ENCODE assay signal across 9 cellular contexts in genomic region chr7:23712368-23713284, GRCh38. TPM values are rescaled to one million over a fixed set of nuclear protein-coding genes. Genes with fewer than 3 reads are reported as not detected.
DNase-seq lines count a peak whose midpoint lies in the region; ATAC-seq and TF ChIP-seq lines count a peak whose summit lies in the region.
"Had no signal": no experiment of that assay in that cellular context is flagged by ENCODE, and none has a peak within 500 bp of the region (broad histone marks: within the 10 kb centered on the region; RNA-seq: fewer than 3 reads in every experiment).

No MANE protein-coding gene starts in this region.

- POLR2A ChIA-PET in PC-9 (lab: Charles Lee; ENCODE audit: unreplicated experiment) = interaction anchor here (0.6 kb wide), 4 partner anchors 181 to 1758 kb away, joined by 3 to 7 read pairs (median 4); no protein-coding TSS in a partner anchor

- H3K79me2 ChIP-seq in PC-9 (ENCODE audit: low read depth) = no peaks in the 10 kb centered on the region

- H3K9me3 ChIP-seq in PC-9 (ENCODE audit: insufficient read depth, low read depth) = no peaks in the 10 kb centered on the region; the same call in 1 of the 2 replicates

- intact Hi-C loops in PC-9 (cut with micrococcal nuclease; ENCODE audit: unreplicated experiment) (loop anchor here (1.0 to 10.0 kb wide), 10 partner anchors 21 to 1386 kb away; partner anchors contain the start of gene IGF2BP3), posterior vena cava (cut with DNase I) (loop anchor here in 1 of 2 donors (5.0 kb wide), 1 partner anchor 140 kb away; no protein-coding TSS in a partner anchor)

- no peak overlapping the region for H3K27ac ChIP-seq in PC-9

- H3K27ac Mint-ChIP-seq in nephron progenitor cell = no peak overlapping the region
- H3K27ac Mint-ChIP-seq: natural killer cell treated with Interleukin-12 subunit alpha and Interleukin-12 subunit beta and Interleukin-15 and Interleukin-18, amount 100 ng/mL, for 72 hours had no signal

- no peak overlapping the region for H2AFZ ChIP-seq in PC-9

- DNase-seq in DMS114 treated with DMSO at 0.1 percent for 48 hours (lab: John Stamatoyannopoulos, UW; ENCODE audit: unreplicated experiment) = peak; percentile 63
- DNase-seq in PC-9 = peak in 1 of 2 experiments; percentile 71
- peak; percentile 69 for DNase-seq in epithelial cell of esophagus (ENCODE audit: low read depth)
- DNase-seq in nephron progenitor cell = no peak
- no peak for DNase-seq in posterior vena cava (ENCODE audit: low spot score)

- peak; percentile 91 for TF ChIP-seq RAD21 in Ishikawa (IDR thresholded peaks at IDR 0.05; ENCODE audit: low read depth)

- TF ChIP-seq EP300 in Ishikawa (IDR thresholded peaks at IDR 0.05; ENCODE audit: borderline replicate concordance) = no peak

- BruUV-seq in PC-9 (replicated peaks; lab: Mats Ljungman, UMichigan) = no TSS peak

- no peak overlapping the region for H3K4me3 Mint-ChIP-seq in nephron progenitor cell
- H3K4me3 Mint-ChIP-seq: natural killer cell treated with Interleukin-12 subunit alpha and Interleukin-12 subunit beta and Interleukin-15 and Interleukin-18, amount 100 ng/mL, for 72 hours had no signal

- H4K20me1 ChIP-seq in PC-9 (ENCODE audit: insufficient read depth) = no peaks in the 10 kb centered on the region

- ATAC-seq in HG02973 (IDR thresholded peaks at IDR 0.05; ENCODE audit: unreplicated experiment) (no peak), HG03378 (IDR thresholded peaks at IDR 0.05; ENCODE audit: unreplicated experiment) (no peak)

- CTCF ChIA-PET in PC-9 (lab: Charles Lee) = interaction anchor here (0.5 to 1.3 kb wide), 11 partner anchors 15 to 1386 kb away, joined by 3 to 21 read pairs (median 3); no protein-coding TSS in a partner anchor

- H3K36me3 ChIP-seq in PC-9 (ENCODE audit: low read depth) = no peaks in the 10 kb centered on the region

- no peaks in the 10 kb centered on the region for H3K27me3 Mint-ChIP-seq in nephron progenitor cell (ENCODE audit: low read depth, poor library complexity)
- H3K27me3 Mint-ChIP-seq: natural killer cell treated with Interleukin-12 subunit alpha and Interleukin-12 subunit beta and Interleukin-15 and Interleukin-18, amount 100 ng/mL, for 72 hours had no signal

- no peaks in the 10 kb centered on the region for H3K36me3 Mint-ChIP-seq in nephron progenitor cell (ENCODE audit: low read depth)
- H3K36me3 Mint-ChIP-seq: natural killer cell treated with Interleukin-12 subunit alpha and Interleukin-12 subunit beta and Interleukin-15 and Interleukin-18, amount 100 ng/mL, for 72 hours had no signal

- H3K4me3 ChIP-seq in PC-9 = no peak overlapping the region
- no peak overlapping the region for H3K4me3 ChIP-seq in epithelial cell of esophagus (ENCODE audit: low read length)

- H3K9me2 ChIP-seq in PC-9 (ENCODE audit: insufficient read depth) = no peaks in the 10 kb centered on the region

- H3K4me1 ChIP-seq in PC-9 (replicated peaks; ENCODE audit: insufficient read depth) = peaks cover 22% of the 10 kb centered on the region

- H3K9me3 Mint-ChIP-seq in nephron progenitor cell = peaks cover 11% of the 10 kb centered on the region
- H3K9me3 Mint-ChIP-seq: natural killer cell treated with Interleukin-12 subunit alpha and Interleukin-12 subunit beta and Interleukin-15 and Interleukin-18, amount 100 ng/mL, for 72 hours had no signal

- H3F3A ChIP-seq in PC-9 (ENCODE audit: insufficient read depth, low read depth) = peaks cover 5% of the 10 kb centered on the region; the same call in 1 of the 2 replicates

- H3K27me3 ChIP-seq in PC-9 (ENCODE audit: insufficient read depth, low read depth) = no peaks in the 10 kb centered on the region

- peak overlapping the region; percentile 22 for H3K4me2 ChIP-seq in PC-9

- TF ChIP-seq CTCF in PC-9 (conservative IDR thresholded peaks at IDR 0.05) (peak; percentile 95), epithelial cell of esophagus (IDR thresholded peaks at IDR 0.05; ENCODE audit: insufficient read depth, low read depth, low read length, missing control alignments) (peak; percentile 43), nephron progenitor cell (IDR thresholded peaks at IDR 0.05) (peak; percentile 63)

- no peaks in the 10 kb centered on the region for H3K4me1 Mint-ChIP-seq in nephron progenitor cell

TF ChIP-seq in Ishikawa, 13 proteins besides CTCF, POLR2A, EP300 and RAD21:
- TF ChIP-seq ZBTB7A (IDR thresholded peaks at IDR 0.05; ENCODE audit: low read depth) (no peak), NFIC (IDR thresholded peaks at IDR 0.05) (0 out of 2 replicates have a peak, but pooled peaks have one; percentile 8)
TF ChIP-seq in Ishikawa: peak in this region for 1.

RNA-seq across cellular contexts. Expression of gene STK31, which starts 2.6 kb away (rescaled TPM):
- 0.48 and 0.57 TPM in 2 replicates for total RNA-seq in PC-9 (2021)
- under 1 TPM; 0.14 to 0.62 TPM for total RNA-seq in posterior vena cava

RNA-seq across cellular contexts. Expression of gene FAM221A, which starts 32.6 kb away (rescaled TPM):
- total RNA-seq in PC-9 (2021) (2.4 and 3.6 TPM in 2 replicates), posterior vena cava (1 to 10 TPM; 2.0 to 3.7 TPM)

Comparison
In these comparisons a context has a peak if more than half of its experiments do, and no peak if none do; other contexts are left out.
1. DNase-seq: peak in DMS114 treated with DMSO at 0.1 percent for 48 hours (single experiment) and epithelial cell of esophagus (single experiment); none in nephron progenitor cell (single experiment) and posterior vena cava (single experiment).
2. CTCF ChIP-seq: peak in every context shown above with its lines; median percentile 95 in PC-9; 63 in nephron progenitor cell; 43 in epithelial cell of esophagus.